1 cellular context compared by ENCODE assay signal in genomic region chr14:89621791-89622638, GRCh38.
TF ChIP-seq lines count a peak whose summit lies in the region.

No MANE protein-coding gene starts in this region.

TF ChIP-seq in HepG2, 621 proteins besides CTCF, POLR2A, EP300 and RAD21 (continued from another document):
- TF ChIP-seq ATF3 (CRISPR knock-in tag; IDR thresholded peaks at IDR 0.05) (no peak), ZNF317 (CRISPR knock-in tag; IDR thresholded peaks at IDR 0.05) (no peak), NFRKB (IDR thresholded peaks at IDR 0.05) (no peak)
